In the genomic region with DNA sequence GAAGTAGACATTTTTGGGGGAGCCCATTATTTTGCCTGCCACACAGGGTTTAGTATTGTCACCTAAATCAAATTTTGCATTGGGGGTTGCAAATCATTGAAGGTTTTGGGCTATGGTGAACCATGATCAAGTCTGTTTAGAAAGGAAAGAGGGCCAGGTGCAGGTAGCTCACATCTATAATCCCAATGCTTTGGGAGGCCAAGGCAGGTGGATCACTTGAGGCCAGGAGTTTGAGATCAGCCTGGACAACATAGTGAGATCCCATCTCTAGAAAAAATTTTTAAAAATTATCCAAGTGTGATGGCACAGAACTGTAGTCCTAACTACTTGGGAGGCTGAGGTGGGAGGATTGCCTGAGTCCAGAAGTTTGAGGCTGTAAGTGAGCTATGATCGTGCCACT, we compare ENCODE assay signal across 1 cellular context.
TF ChIP-seq lines count a peak whose summit lies in the region.

No MANE protein-coding gene starts in this region.

TF ChIP-seq in K562, 482 proteins besides CTCF, POLR2A, EP300 and RAD21 (continued from another document):
- TF ChIP-seq, protein P1, sequence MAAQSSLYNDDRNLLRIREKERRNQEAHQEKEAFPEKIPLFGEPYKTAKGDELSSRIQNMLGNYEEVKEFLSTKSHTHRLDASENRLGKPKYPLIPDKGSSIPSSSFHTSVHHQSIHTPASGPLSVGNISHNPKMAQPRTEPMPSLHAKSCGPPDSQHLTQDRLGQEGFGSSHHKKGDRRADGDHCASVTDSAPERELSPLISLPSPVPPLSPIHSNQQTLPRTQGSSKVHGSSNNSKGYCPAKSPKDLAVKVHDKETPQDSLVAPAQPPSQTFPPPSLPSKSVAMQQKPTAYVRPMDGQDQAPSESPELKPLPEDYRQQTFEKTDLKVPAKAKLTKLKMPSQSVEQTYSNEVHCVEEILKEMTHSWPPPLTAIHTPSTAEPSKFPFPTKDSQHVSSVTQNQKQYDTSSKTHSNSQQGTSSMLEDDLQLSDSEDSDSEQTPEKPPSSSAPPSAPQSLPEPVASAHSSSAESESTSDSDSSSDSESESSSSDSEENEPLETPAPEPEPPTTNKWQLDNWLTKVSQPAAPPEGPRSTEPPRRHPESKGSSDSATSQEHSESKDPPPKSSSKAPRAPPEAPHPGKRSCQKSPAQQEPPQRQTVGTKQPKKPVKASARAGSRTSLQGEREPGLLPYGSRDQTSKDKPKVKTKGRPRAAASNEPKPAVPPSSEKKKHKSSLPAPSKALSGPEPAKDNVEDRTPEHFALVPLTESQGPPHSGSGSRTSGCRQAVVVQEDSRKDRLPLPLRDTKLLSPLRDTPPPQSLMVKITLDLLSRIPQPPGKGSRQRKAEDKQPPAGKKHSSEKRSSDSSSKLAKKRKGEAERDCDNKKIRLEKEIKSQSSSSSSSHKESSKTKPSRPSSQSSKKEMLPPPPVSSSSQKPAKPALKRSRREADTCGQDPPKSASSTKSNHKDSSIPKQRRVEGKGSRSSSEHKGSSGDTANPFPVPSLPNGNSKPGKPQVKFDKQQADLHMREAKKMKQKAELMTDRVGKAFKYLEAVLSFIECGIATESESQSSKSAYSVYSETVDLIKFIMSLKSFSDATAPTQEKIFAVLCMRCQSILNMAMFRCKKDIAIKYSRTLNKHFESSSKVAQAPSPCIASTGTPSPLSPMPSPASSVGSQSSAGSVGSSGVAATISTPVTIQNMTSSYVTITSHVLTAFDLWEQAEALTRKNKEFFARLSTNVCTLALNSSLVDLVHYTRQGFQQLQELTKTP (IDR thresholded peaks at IDR 0.05; ENCODE audit: low read depth in 1 of 2, partially characterized antibody in 2 of 2) = no peak
- TF ChIP-seq KDM1A (IDR thresholded peaks at IDR 0.05) (0 out of 4 replicates have a peak, but pooled peaks of 1 of the 2 experiments have one; percentile 18), ZNF121 (CRISPR knock-in tag; conservative IDR thresholded peaks at IDR 0.05) (peak; percentile 85)
TF ChIP-seq in K562: peak in this region for 3.
